17 cellular contexts compared by ENCODE assay signal in genomic region chr4:47650584-47651130, GRCh38.
"Had no signal": no experiment of that assay in that cellular context is flagged by ENCODE, and none has a peak within 500 bp of the region (broad histone marks: within the 10 kb centered on the region; RNA-seq: fewer than 3 reads in every experiment).

No MANE protein-coding gene starts in this region.

- H3K4me3 ChIP-seq: dorsolateral prefrontal cortex, gastroesophageal sphincter, SJCRH30, spleen, transverse colon had no signal

- H3K4me1 ChIP-seq: gastroesophageal sphincter, SJCRH30, spleen, transverse colon had no signal

- H3K36me3 ChIP-seq: gastroesophageal sphincter, SJCRH30, spleen, transverse colon had no signal

- ATAC-seq: activated CD8-positive, alpha-beta memory T cell treated with anti-CD3 and anti-CD28 coated beads, Interleukin-2, amount 10 ng/mL, durations not matched to agents 7 days and 5 days; gastroesophageal sphincter; natural killer cell; right cardiac atrium; stimulated activated memory B cell treated with anti-CD40 and anti-IgM and Interleukin-4, amounts not matched to agents 10 μg/mL and 1 μg/mL and 100 μg/mL, for 72 hours had no signal

- H3K27me3 ChIP-seq: dorsolateral prefrontal cortex, gastroesophageal sphincter, SJCRH30, spleen, transverse colon had no signal

- DNase-seq: activated CD4-positive, alpha-beta T cell treated with anti-CD3 and anti-CD28 coated beads, Interleukin-2, amount 50 U/mL, for 48 hours; activated CD4-positive, CD25-positive, alpha-beta regulatory T cell treated with anti-CD3 and anti-CD28 coated beads, Interleukin-2, amount 50 U/mL, for 72 hours; activated CD8-positive, alpha-beta memory T cell treated with anti-CD3 and anti-CD28 coated beads, Interleukin-2, amount 10 ng/mL, durations not matched to agents 7 days and 5 days; activated gamma-delta T cell; activated T-cell treated with anti-CD3 and anti-CD28 coated beads, Interleukin-2, amount 50 U/mL, for 24 hours; cerebellar nuclear complex; dorsolateral prefrontal cortex; kidney glomerular epithelial cell; natural killer cell; right cardiac atrium; SJCRH30; spleen; stimulated activated CD4-positive, alpha-beta T cell treated with anti-CD3 and anti-CD28 coated beads, Interleukin-1b, Interleukin-23, amount 100 ng/mL, for 48 hours; T-helper 9 cell; transverse colon had no signal

- H3K27ac ChIP-seq: dorsolateral prefrontal cortex, gastroesophageal sphincter, SJCRH30, spleen, transverse colon had no signal

- H3K9me3 ChIP-seq: gastroesophageal sphincter, SJCRH30, spleen, transverse colon had no signal
